In genomic region chr1:16162163-16162822, GRCh38 we compare ENCODE assay signal across 10 cellular contexts. TPM values are rescaled to one million over a fixed set of nuclear protein-coding genes. Genes with fewer than 3 reads are reported as not detected.
DNase-seq lines count a peak whose midpoint lies in the region; ATAC-seq and TF ChIP-seq lines count a peak whose summit lies in the region.
"Had no signal": no experiment of that assay in that cellular context is flagged by ENCODE, and none has a peak within 500 bp of the region (broad histone marks: within the 10 kb centered on the region; RNA-seq: fewer than 3 reads in every experiment).

No MANE protein-coding gene starts in this region.

- no peak overlapping the region for H2BK20ac ChIP-seq in IMR-90 (ENCODE audit: low read depth, low read length)

- BruUV-seq in IMR-90 (replicated peaks; lab: Mats Ljungman, UMichigan), result no TSS peak

- no peak overlapping the region for H3K4me3 Mint-ChIP-seq in activated CD8-positive, alpha-beta memory T cell treated with anti-CD3 and anti-CD28 coated beads, Interleukin-2, amount 10 ng/mL, durations not matched to agents 7 days and 5 days

- H3K9me1 ChIP-seq in IMR-90 (ENCODE audit: insufficient read depth, low read length), result peaks cover 11% of the 10 kb centered on the region

- CTCF ChIA-PET in IMR-90 (lab: Yijun Ruan, JAX), result interaction anchor here (0.8 to 1.6 kb wide), 2 partner anchors 80 to 83 kb away, joined by 3 read pairs; no protein-coding TSS in a partner anchor
- CTCF ChIA-PET in activated CD8-positive, alpha-beta memory T cell treated with anti-CD3 and anti-CD28 coated beads, Interleukin-2, amount 10 ng/mL, durations not matched to agents 7 days and 5 days (lab: Charles Lee), result interaction anchor here (0.8 to 3.1 kb wide), 5 partner anchors 17 to 84 kb away, joined by 3 to 13 read pairs (median 5); no protein-coding TSS in a partner anchor

- no peak overlapping the region for H2BK5ac ChIP-seq in IMR-90 (ENCODE audit: low read depth, low read length, poor library complexity, severe bottlenecking)

- H3K4me3 ChIP-seq in IMR-90 (ENCODE audit: insufficient read depth, low read depth, low read length) (no peak overlapping the region), iPS-18a (ENCODE audit: low read length) (peak overlapping the region; percentile 52), breast epithelium (no peak overlapping the region)
- H3K4me3 ChIP-seq: GM23248 had no signal

- H3K56ac ChIP-seq in IMR-90 (ENCODE audit: extremely low read depth, insufficient read depth, low read length), result no peak overlapping the region

- H3K18ac ChIP-seq in IMR-90 (ENCODE audit: low read depth, low read length), result no peak overlapping the region

- no peak for TF ChIP-seq CTCF in IMR-90 (conservative IDR thresholded peaks at IDR 0.05; ENCODE audit: low read depth, low read length)
- no peak for TF ChIP-seq CTCF in breast epithelium (IDR thresholded peaks at IDR 0.05)

- H2AK5ac ChIP-seq in IMR-90 (ENCODE audit: low read depth, low read length), result peak overlapping the region; percentile 63; the same call in 1 of the 2 replicates

- H3K9me3 Mint-ChIP-seq in activated CD8-positive, alpha-beta memory T cell treated with anti-CD3 and anti-CD28 coated beads, Interleukin-2, amount 10 ng/mL, durations not matched to agents 7 days and 5 days (ENCODE audit: low read depth), result no peaks in the 10 kb centered on the region

- H4K20me1 ChIP-seq in IMR-90 (ENCODE audit: insufficient read depth, low read length), result no peaks in the 10 kb centered on the region

- no peak for TF ChIP-seq POLR2A in IMR-90 (IDR thresholded peaks at IDR 0.05; ENCODE audit: low read depth, low read length)
- TF ChIP-seq POLR2A in breast epithelium (IDR thresholded peaks at IDR 0.05), result no peak

- no peaks in the 10 kb centered on the region for H3K36me3 ChIP-seq in IMR-90 (ENCODE audit: control insufficient read depth, insufficient read depth, low read length)
- no peaks in the 10 kb centered on the region for H3K36me3 ChIP-seq in iPS-18a (ENCODE audit: control insufficient read depth, low read depth, low read length)
- no peaks in the 10 kb centered on the region for H3K36me3 ChIP-seq in breast epithelium

- in situ Hi-C loops in IMR-90 (cut with MboI; ENCODE audit: low sequenced_read_pairs), result no loop called here

- H2AK9ac ChIP-seq in IMR-90 (replicated peaks; ENCODE audit: low read depth, low read length, poor library complexity), result peak overlapping the region; percentile 70

- H3K27ac ChIP-seq in IMR-90 (ENCODE audit: insufficient read depth, low read length) (no peak overlapping the region), iPS-18a (ENCODE audit: low read length) (no peak overlapping the region), breast epithelium (no peak overlapping the region)
- H3K27ac ChIP-seq: GM23248 had no signal

- ATAC-seq in IMR-90 (ENCODE audit: low read depth), result no peak
- peak; percentile 87 for ATAC-seq in activated CD8-positive, alpha-beta memory T cell treated with anti-CD3 and anti-CD28 coated beads, Interleukin-2, amount 10 ng/mL, durations not matched to agents 7 days and 5 days

- no peak overlapping the region for H3K27ac Mint-ChIP-seq in activated CD8-positive, alpha-beta memory T cell treated with anti-CD3 and anti-CD28 coated beads, Interleukin-2, amount 10 ng/mL, durations not matched to agents 7 days and 5 days

- peaks cover 27% of the 10 kb centered on the region for H3K4me1 Mint-ChIP-seq in activated CD8-positive, alpha-beta memory T cell treated with anti-CD3 and anti-CD28 coated beads, Interleukin-2, amount 10 ng/mL, durations not matched to agents 7 days and 5 days

- DNase-seq in IMR-90, result no peak
- DNase-seq in activated CD8-positive, alpha-beta memory T cell treated with anti-CD3 and anti-CD28 coated beads, Interleukin-2, amount 10 ng/mL, durations not matched to agents 7 days and 5 days, result peak; percentile 56
- DNase-seq in stimulated activated CD4-positive, alpha-beta T cell treated with anti-CD3 and anti-CD28 coated beads, TNF-alpha, amount 100 ng/mL, for 1 hour (ENCODE audit: low read depth in 3 of 3, low spot score in 1 of 3), result peak in 2 of 3 donors; percentile 29 to 30
- DNase-seq in amygdala (lab: John Stamatoyannopoulos, UW), result no peak
- DNase-seq in NK-92 (lab: John Stamatoyannopoulos, UW; ENCODE audit: unreplicated experiment), result no peak
- DNase-seq in RKO (ENCODE audit: low spot score), result no peak
- DNase-seq in breast epithelium (ENCODE audit: low spot score in 2 of 2), result no peak
- DNase-seq: GM23248, NCI-H1930 had no signal

- no peak for TF ChIP-seq RAD21 in IMR-90 (IDR thresholded peaks at IDR 0.05; ENCODE audit: low read length)

- 0 out of 4 replicates have a peak overlapping the region, but pooled peaks of 1 of the 2 experiments have one; percentile 16 for H4K8ac ChIP-seq in IMR-90 (ENCODE audit: low read depth in 2 of 2, low read length in 2 of 2)

- no peak overlapping the region for H3K4me2 ChIP-seq in IMR-90 (ENCODE audit: low read depth, low read length)

- POLR2A ChIA-PET in IMR-90 (lab: Charles Lee; ENCODE audit: unreplicated experiment), result no interaction called here

- H3K9me3 ChIP-seq in IMR-90 (ENCODE audit: control insufficient read depth, insufficient read depth, low read length) (no peaks in the 10 kb centered on the region), iPS-18a (ENCODE audit: control insufficient read depth, low read depth, low read length) (no peaks in the 10 kb centered on the region), breast epithelium (no peaks in the 10 kb centered on the region)

- H2BK15ac ChIP-seq in IMR-90 (ENCODE audit: low read depth, low read length), result no peak overlapping the region

- H4K5ac ChIP-seq in IMR-90 (ENCODE audit: low read depth, low read length), result no peak overlapping the region

- peaks cover 19% of the 10 kb centered on the region for H3K27me3 Mint-ChIP-seq in activated CD8-positive, alpha-beta memory T cell treated with anti-CD3 and anti-CD28 coated beads, Interleukin-2, amount 10 ng/mL, durations not matched to agents 7 days and 5 days

- no peaks in the 10 kb centered on the region for H3K36me3 Mint-ChIP-seq in activated CD8-positive, alpha-beta memory T cell treated with anti-CD3 and anti-CD28 coated beads, Interleukin-2, amount 10 ng/mL, durations not matched to agents 7 days and 5 days

- H3K4me1 ChIP-seq in IMR-90 (ENCODE audit: control insufficient read depth, insufficient read depth, low read length) (peaks cover 5% of the 10 kb centered on the region; the same call in 1 of the 2 replicates), iPS-18a (ENCODE audit: control insufficient read depth, low read depth, low read length) (peaks cover 21% of the 10 kb centered on the region), breast epithelium (no peaks in the 10 kb centered on the region)

- peak overlapping the region; percentile 56 for H2AFZ ChIP-seq in IMR-90 (replicated peaks; ENCODE audit: low read length, poor library complexity)
- H2AFZ ChIP-seq: GM23248 had no signal

- intact Hi-C loops in IMR-90 (cut with micrococcal nuclease), result no loop called here
- intact Hi-C loops in breast epithelium (cut with DNase I; ENCODE audit: low total_unique reads), result no loop called here

- WGBS in IMR-90 (ENCODE audit: extremely low coverage in 2 of 2, insufficient read length in 1 of 2), 2 experiments, result 45% methylated on average over 17 of the region's 32 CpGs; no CpG with 5 or more reads in 1 of the 2 experiments

- dilution Hi-C loops in IMR-90 (cut with HindIII; ENCODE audit: low sequenced_read_pairs, unreplicated experiment), result no loop called here

- H3K79me1 ChIP-seq in IMR-90 (ENCODE audit: low read depth in 1 of 2, low read length in 2 of 2), result peaks cover 0 to 14% of the 10 kb centered on the region in 2 experiments; a peak in 2 of 4 replicates

- no peaks in the 10 kb centered on the region for H3K27me3 ChIP-seq in IMR-90 (ENCODE audit: control insufficient read depth, insufficient read depth, low read length)
- H3K27me3 ChIP-seq in iPS-18a (ENCODE audit: control insufficient read depth, insufficient read depth, low read length), result peaks cover 9% of the 10 kb centered on the region
- H3K27me3 ChIP-seq in breast epithelium, result no peaks in the 10 kb centered on the region

- no peak overlapping the region for H3K9ac ChIP-seq in IMR-90 (ENCODE audit: low read depth, low read length)
- H3K9ac ChIP-seq in iPS-18a (ENCODE audit: low read length), result no peak overlapping the region
- H3K9ac ChIP-seq: GM23248 had no signal

- H3K14ac ChIP-seq in IMR-90 (replicated peaks; ENCODE audit: low read depth, low read length), result no peak overlapping the region

- no peak overlapping the region for H3K4ac ChIP-seq in IMR-90 (ENCODE audit: low read depth, low read length)

- H3K23ac ChIP-seq in IMR-90 (ENCODE audit: low read depth, low read length), result no peak overlapping the region

- peak overlapping the region; percentile 15; the same call in 1 of the 2 replicates for H4K91ac ChIP-seq in IMR-90 (ENCODE audit: insufficient read depth, low read depth, low read length)

- H2BK120ac ChIP-seq in IMR-90 (ENCODE audit: low read depth, low read length), result peak overlapping the region; percentile 20; the same call in 1 of the 2 replicates

TF ChIP-seq in IMR-90, 13 proteins besides CTCF, POLR2A, EP300 and RAD21 (continues in another document):
- TF ChIP-seq FOS (IDR thresholded peaks at IDR 0.05; ENCODE audit: low read depth, low read length), result no peak
- TF ChIP-seq CEBPB (IDR thresholded peaks at IDR 0.05; ENCODE audit: low read depth, low read length), result no peak

RNA-seq across cellular contexts. Expression of gene EPHA2, which starts 6.4 kb away (rescaled TPM):
- 22.5 and 24.0 TPM in 2 replicates for total RNA-seq in IMR-90 (2012; rRNA removed)
- polyA plus RNA-seq in IMR-90 (2012; rRNA removed), result 72.6 and 82.5 TPM in 2 replicates
- 65.8 and 89.5 TPM in 2 replicates for polyA plus RNA-seq in IMR-90 (2012; cell fraction: cytosol; rRNA removed)
- polyA plus RNA-seq in IMR-90 (2012; cell fraction: nucleus; rRNA removed; ENCODE audit: low replicate concordance), result 96.5 and 215 TPM in 2 replicates
- total RNA-seq in activated CD8-positive, alpha-beta memory T cell treated with anti-CD3 and anti-CD28 coated beads, Interleukin-2, amount 10 ng/mL, durations not matched to agents 7 days and 5 days, result not detected
- total RNA-seq in breast epithelium, result 10 to 100 TPM in 2 of 3 donors, 1 to 10 TPM in 1; 5.8 to 18.4 (median 16.7) TPM

RNA-seq across cellular contexts. Expression of gene ARHGEF19, which starts 50.2 kb away (rescaled TPM):
- 3.3 and 4.5 TPM in 2 replicates for total RNA-seq in IMR-90 (2012; rRNA removed)
- 16.8 and 17.2 TPM in 2 replicates for polyA plus RNA-seq in IMR-90 (2012; rRNA removed)
- 13.6 and 18.3 TPM in 2 replicates for polyA plus RNA-seq in IMR-90 (2012; cell fraction: cytosol; rRNA removed)
- 34.8 and 65.2 TPM in 2 replicates for polyA plus RNA-seq in IMR-90 (2012; cell fraction: nucleus; rRNA removed; ENCODE audit: low replicate concordance)
- total RNA-seq in activated CD8-positive, alpha-beta memory T cell treated with anti-CD3 and anti-CD28 coated beads, Interleukin-2, amount 10 ng/mL, durations not matched to agents 7 days and 5 days, result 1 to 10 TPM; 5.3 to 6.0 TPM
- total RNA-seq in breast epithelium, result 10 to 100 TPM in 2 of 3 donors, 1 to 10 TPM in 1; 7.5 to 18.0 (median 12.9) TPM

Comparison
In these comparisons a context has a peak if more than half of its experiments do, and no peak if none do; other contexts are left out.
1. DNase-seq: peak in activated CD8-positive, alpha-beta memory T cell treated with anti-CD3 and anti-CD28 coated beads, Interleukin-2, amount 10 ng/mL, durations not matched to agents 7 days and 5 days (single experiment) and stimulated activated CD4-positive, alpha-beta T cell treated with anti-CD3 and anti-CD28 coated beads, TNF-alpha, amount 100 ng/mL, for 1 hour (2 of 3); none in IMR-90 (single experiment), amygdala (0 of 56), NK-92 (single experiment), RKO (single experiment) and breast epithelium (0 of 2).
2. RNA of gene EPHA2, which starts 6.4 kb away (total RNA-seq): 22.5 to 24.0 TPM in IMR-90 and 5.8 to 18.4 TPM in breast epithelium; not detected in activated CD8-positive, alpha-beta memory T cell treated with anti-CD3 and anti-CD28 coated beads, Interleukin-2, amount 10 ng/mL, durations not matched to agents 7 days and 5 days; every median in the first group is over 4 times any median in the second.